In genomic region chr15:75332093-75332492, GRCh38 we compare ENCODE assay signal across 1 cellular context. TPM values are rescaled to one million over a fixed set of nuclear protein-coding genes. Genes with fewer than 3 reads are reported as not detected.
"Had no signal": no experiment of that assay in that cellular context is flagged by ENCODE, and none has a peak within 500 bp of the region (broad histone marks: within the 10 kb centered on the region; RNA-seq: fewer than 3 reads in every experiment).

No MANE protein-coding gene starts in this region.

RNA-seq across cellular contexts. Expression of gene GOLGA6D, which starts 49.5 kb away (rescaled TPM):
- polyA plus RNA-seq: IgD-negative memory B cell had no signal
